Comparison of ENCODE assay signal across 14 cellular contexts in the genomic region with DNA sequence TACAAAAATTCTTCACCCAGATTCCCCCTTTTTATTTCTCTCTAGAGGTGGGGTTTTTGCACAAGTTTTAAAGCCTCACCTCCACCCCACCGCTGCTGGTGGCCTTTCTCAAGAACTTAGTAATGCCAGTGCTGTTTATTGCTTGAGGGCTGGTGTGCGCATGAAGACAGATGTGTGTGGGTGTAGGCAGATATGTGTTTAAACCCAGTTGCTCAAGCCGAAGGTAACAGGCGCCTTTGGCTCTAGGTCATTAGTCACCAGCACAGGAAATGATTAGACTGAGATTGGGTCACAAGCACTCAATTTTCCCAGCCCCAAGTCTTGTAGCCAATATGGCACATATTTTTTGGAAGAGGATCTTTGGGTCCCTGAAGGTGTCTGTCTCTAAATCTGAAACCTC. TPM values are rescaled to one million over a fixed set of nuclear protein-coding genes. Genes with fewer than 3 reads are reported as not detected.
DNase-seq lines count a peak whose midpoint lies in the region; ATAC-seq and TF ChIP-seq lines count a peak whose summit lies in the region.
"Had no signal": no experiment of that assay in that cellular context is flagged by ENCODE, and none has a peak within 500 bp of the region (broad histone marks: within the 10 kb centered on the region; RNA-seq: fewer than 3 reads in every experiment).

No MANE protein-coding gene starts in this region.

- H3K36me3 ChIP-seq in right atrium auricular region, result no peaks in the 10 kb centered on the region
- H3K36me3 ChIP-seq: sigmoid colon had no signal

- TF ChIP-seq CTCF in NB4 (IDR thresholded peaks at IDR 0.05; ENCODE audit: low read depth, low read length), result no peak
- no peak for TF ChIP-seq CTCF in right atrium auricular region (IDR thresholded peaks at IDR 0.05)

- no peaks in the 10 kb centered on the region for H3K9me3 ChIP-seq in right atrium auricular region
- H3K9me3 ChIP-seq: mucosa of descending colon, sigmoid colon had no signal

- DNase-seq in activated naive CD4-positive, alpha-beta T cell treated with anti-CD3 and anti-CD28 coated beads for 36 hours, result peak; percentile 6
- DNase-seq in activated naive CD4-positive, alpha-beta T cell (lab: John Stamatoyannopoulos, UW), result no peak
- DNase-seq in NB4 (ENCODE audit: low read depth) (peak; percentile 81), fibroblast of gingiva (ENCODE audit: low read depth) (peak; percentile 70), right atrium auricular region (ENCODE audit: low spot score) (no peak), left lobe of liver (ENCODE audit: low spot score) (no peak), NCI-H510A (lab: John Stamatoyannopoulos, UW) (no peak)
- peak; percentile 34 for DNase-seq in stimulated activated CD8-positive, alpha-beta memory T cell treated with anti-CD3 and anti-CD28 coated beads, Interleukin-4, amount 100 ng/mL, for 48 hours
- DNase-seq: activated effector memory CD4-positive, alpha-beta T cell treated with anti-CD3 and anti-CD28 coated beads, Interleukin-2, amount 50 U/mL, for 16 hours; mucosa of descending colon; NCI-H187; sigmoid colon had no signal

- no peak for ATAC-seq in left lobe of liver
- ATAC-seq: mucosa of descending colon had no signal

- H3K36me3 Mint-ChIP-seq in activated naive CD4-positive, alpha-beta T cell treated with anti-CD3 and anti-CD28 coated beads for 36 hours (ENCODE audit: low read depth), result no peaks in the 10 kb centered on the region

- peaks cover 11% of the 10 kb centered on the region for H3K4me1 Mint-ChIP-seq in activated naive CD4-positive, alpha-beta T cell treated with anti-CD3 and anti-CD28 coated beads for 36 hours (ENCODE audit: low read depth)

- peaks cover 0 to 24% of the 10 kb centered on the region in 2 donors for H3K4me1 ChIP-seq in right atrium auricular region

- H3K27me3 ChIP-seq in right atrium auricular region, result peaks cover 0 to 5% of the 10 kb centered on the region in 2 donors
- H3K27me3 ChIP-seq: sigmoid colon had no signal

- peaks cover 40% of the 10 kb centered on the region for H3K27me3 Mint-ChIP-seq in activated naive CD4-positive, alpha-beta T cell treated with anti-CD3 and anti-CD28 coated beads for 36 hours (ENCODE audit: low read depth)

- TF ChIP-seq POLR2A in NB4 (IDR thresholded peaks at IDR 0.05; ENCODE audit: extremely low read depth, insufficient read length), result no peak

- H3K27ac Mint-ChIP-seq in activated naive CD4-positive, alpha-beta T cell treated with anti-CD3 and anti-CD28 coated beads for 36 hours, result no peak overlapping the region
- H3K27ac Mint-ChIP-seq: dendritic cell treated with granulocyte-macrophage colony-stimulating factor and Interleukin-4, amounts not matched to agents 40 ng/mL and 50 ng/mL, for 4 days had no signal

- no peak overlapping the region for H3K4me3 Mint-ChIP-seq in activated naive CD4-positive, alpha-beta T cell treated with anti-CD3 and anti-CD28 coated beads for 36 hours
- H3K4me3 Mint-ChIP-seq: dendritic cell treated with granulocyte-macrophage colony-stimulating factor and Interleukin-4, amounts not matched to agents 40 ng/mL and 50 ng/mL, for 4 days had no signal

- H3K4me3 ChIP-seq in NB4 (ENCODE audit: low read depth, low read length) (no peak overlapping the region), right atrium auricular region (no peak overlapping the region)
- H3K4me3 ChIP-seq: mucosa of descending colon, sigmoid colon had no signal

- no peak overlapping the region for H3K27ac ChIP-seq in right atrium auricular region
- H3K27ac ChIP-seq: C4-2B, sigmoid colon had no signal

- CTCF ChIA-PET in activated naive CD4-positive, alpha-beta T cell treated with anti-CD3 and anti-CD28 coated beads for 36 hours (lab: Charles Lee), result no interaction called here

- intact Hi-C loops in activated naive CD4-positive, alpha-beta T cell treated with anti-CD3 and anti-CD28 coated beads for 36 hours (cut with micrococcal nuclease), result no loop called here

- H3K9me3 Mint-ChIP-seq in activated naive CD4-positive, alpha-beta T cell treated with anti-CD3 and anti-CD28 coated beads for 36 hours, result no peaks in the 10 kb centered on the region
- H3K9me3 Mint-ChIP-seq: dendritic cell treated with granulocyte-macrophage colony-stimulating factor and Interleukin-4, amounts not matched to agents 40 ng/mL and 50 ng/mL, for 4 days had no signal

RNA-seq across cellular contexts. Expression of gene CLMP, which starts 2.7 kb away (rescaled TPM):
- under 1 TPM; 0.14 to 0.15 TPM for total RNA-seq in activated naive CD4-positive, alpha-beta T cell treated with anti-CD3 and anti-CD28 coated beads for 36 hours
- total RNA-seq in right atrium auricular region (10 to 100 TPM in 1 of 2 donors, 1 to 10 TPM in 1; 8.4 to 34.3 TPM), left lobe of liver (0.45 TPM)

Comparison
In these comparisons a context has a peak if more than half of its experiments do, and no peak if none do; other contexts are left out.
1. DNase-seq: peak in activated naive CD4-positive, alpha-beta T cell treated with anti-CD3 and anti-CD28 coated beads for 36 hours (single experiment), NB4 (single experiment), fibroblast of gingiva (single experiment) and stimulated activated CD8-positive, alpha-beta memory T cell treated with anti-CD3 and anti-CD28 coated beads, Interleukin-4, amount 100 ng/mL, for 48 hours (single experiment); none in activated naive CD4-positive, alpha-beta T cell (0 of 4), right atrium auricular region (single experiment), left lobe of liver (single experiment) and NCI-H510A (single experiment).